ENCODE assay signal across 31 cellular contexts in the genomic region with DNA sequence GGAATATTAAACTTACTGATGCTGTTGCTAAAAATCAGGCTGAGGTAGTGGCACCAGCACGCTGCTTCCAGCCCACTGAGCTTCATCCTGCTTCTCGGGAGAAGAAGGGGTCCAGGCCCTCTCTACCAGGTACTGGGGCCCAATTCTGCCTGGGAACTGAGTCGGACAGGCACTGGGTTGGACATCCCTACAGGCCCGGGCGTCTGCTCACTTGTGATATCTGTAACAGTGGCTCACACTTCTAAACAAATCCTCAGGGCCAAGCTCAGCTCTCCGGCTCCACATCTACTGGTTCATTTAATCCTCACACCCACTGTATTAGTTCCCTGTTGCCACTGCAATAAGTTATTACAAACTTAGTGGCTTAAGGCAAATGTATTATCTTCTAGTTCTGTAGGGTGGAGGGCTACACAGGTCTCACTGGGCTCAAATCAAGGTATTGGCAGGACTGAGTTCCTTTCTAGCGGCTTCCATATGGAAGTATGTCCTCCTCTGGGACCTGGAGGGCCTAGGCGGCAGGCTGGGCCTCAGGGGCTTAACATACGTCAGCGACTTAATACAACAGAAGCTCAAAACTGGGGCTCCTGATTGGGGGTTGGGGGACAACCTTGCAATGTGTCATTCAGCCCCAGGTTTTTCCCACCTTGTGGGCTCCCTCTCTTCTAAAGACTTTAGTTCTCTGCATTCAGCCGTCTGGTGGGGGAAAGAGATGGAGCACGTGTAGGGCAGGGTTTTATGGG. TPM values are rescaled to one million over a fixed set of nuclear protein-coding genes. Genes with fewer than 3 reads are reported as not detected.
"Had no signal": no experiment of that assay in that cellular context is flagged by ENCODE, and none has a peak within 500 bp of the region (broad histone marks: within the 10 kb centered on the region; RNA-seq: fewer than 3 reads in every experiment).

No MANE protein-coding gene starts in this region.

- H3K9ac ChIP-seq: parathyroid adenoma had no signal

- H3K4me3 ChIP-seq: breast epithelium, esophagus squamous epithelium, left ventricle myocardium inferior, psoas muscle, sigmoid colon, transverse colon had no signal

- H3K36me3 ChIP-seq: breast epithelium, esophagus squamous epithelium, left ventricle myocardium inferior, sigmoid colon, transverse colon had no signal

- H3K27me3 ChIP-seq: breast epithelium had no signal

- H3K9me3 ChIP-seq: breast epithelium, esophagus squamous epithelium, left ventricle myocardium inferior, psoas muscle, sigmoid colon, transverse colon had no signal

- H3K79me2 ChIP-seq: parathyroid adenoma had no signal

- H2AFZ ChIP-seq: parathyroid adenoma had no signal

- FAIRE-seq: small intestine, urothelium cell line had no signal

- ATAC-seq: activated T-helper 17 cell treated with anti-CD3 and anti-CD28 coated beads, Interleukin-2, amount 50 U/mL, for 72 hours; psoas muscle; stimulated activated memory B cell treated with anti-CD40 and anti-IgM and Interleukin-4, amounts not matched to agents 10 μg/mL and 1 μg/mL and 100 μg/mL, for 72 hours; stimulated activated naive CD8-positive, alpha-beta T cell treated with anti-CD3 and anti-CD28 coated beads, Interleukin-15, amount 100 ng/mL, for 72 hours had no signal

- H3K27ac ChIP-seq: esophagus squamous epithelium, left ventricle myocardium inferior, parathyroid adenoma, psoas muscle, transverse colon had no signal

- DNase-seq: activated CD4-positive, alpha-beta memory T cell treated with anti-CD3 and anti-CD28 coated beads for 36 hours; activated CD4-positive, alpha-beta T cell treated with anti-CD3 and anti-CD28 coated beads, Interleukin-2, amount 10 ng/mL, durations not matched to agents 24 days and 14 days; activated CD4-positive, CD25-positive, alpha-beta regulatory T cell treated with anti-CD3 and anti-CD28 coated beads, Interleukin-2, amount 50 U/mL, for 72 hours; activated CD8-positive, alpha-beta memory T cell treated with anti-CD3 and anti-CD28 coated beads, Interleukin-2, amount 50 U/mL, for 4 hours; activated gamma-delta T cell treated with Interleukin-2 at 50 U/mL for 16 hours; activated naive CD4-positive, alpha-beta T cell treated with anti-CD3 and anti-CD28 coated beads, Interleukin-2, amount 50 U/mL, for 16 hours; activated T-cell treated with anti-CD3 and anti-CD28 coated beads, Interleukin-2, amount 50 U/mL, for 1 hour; amygdala; central memory CD4-positive, alpha-beta T cell; esophagus squamous epithelium; foreskin melanocyte; left ventricle myocardium inferior; mammary epithelial cell; nucleus accumbens; sigmoid colon; small intestine; stimulated activated CD4-positive, alpha-beta T cell treated with anti-CD3 and anti-CD28 coated beads, Interleukin-4, amount 100 ng/mL, for 4 hours; stimulated activated CD8-positive, alpha-beta memory T cell treated with anti-CD3 and anti-CD28 coated beads, Interleukin-4, amount 100 ng/mL, for 48 hours; stimulated activated naive CD8-positive, alpha-beta T cell treated with anti-CD3 and anti-CD28 coated beads, Interleukin-15, amount 100 ng/mL, for 72 hours; substantia nigra; T1000; transverse colon had no signal

RNA-seq across cellular contexts. Expression of gene KCNK15, which starts 1.6 kb away (rescaled TPM):
- polyA plus RNA-seq: neural cell had no signal

RNA-seq across cellular contexts. Expression of gene CCN5, which starts 28.9 kb away (rescaled TPM):
- total RNA-seq: activated CD4-positive, alpha-beta memory T cell treated with anti-CD3 and anti-CD28 coated beads for 36 hours; activated CD4-positive, alpha-beta T cell treated with anti-CD3 and anti-CD28 coated beads, Interleukin-2, amount 10 ng/mL, durations not matched to agents 24 days and 14 days; activated CD8-positive, alpha-beta memory T cell treated with anti-CD3 and anti-CD28 coated beads for 36 hours; activated T-helper 17 cell treated with anti-CD3 and anti-CD28 coated beads, Interleukin-2, amount 50 U/mL, for 72 hours; glomerular endothelial cell had no signal
- polyA plus RNA-seq: mammary epithelial cell, neural cell had no signal
